In genomic region chrX:49202022-49202421, GRCh38 we compare ENCODE assay signal across 25 cellular contexts. TPM values are rescaled to one million over a fixed set of nuclear protein-coding genes. Genes with fewer than 3 reads are reported as not detected.
DNase-seq lines count a peak whose midpoint lies in the region; ATAC-seq, FAIRE-seq and TF ChIP-seq lines count a peak whose summit lies in the region.
"Had no signal": no experiment of that assay in that cellular context is flagged by ENCODE, and none has a peak within 500 bp of the region (broad histone marks: within the 10 kb centered on the region; RNA-seq: fewer than 3 reads in every experiment).

No MANE protein-coding gene starts in this region.

- H3K27me3 ChIP-seq in HepG2 (ENCODE audit: control insufficient read depth in 1 of 2, insufficient read depth in 2 of 2, low read length in 2 of 2) (no peaks in the 10 kb centered on the region), right lobe of liver (no peaks in the 10 kb centered on the region)

- no peak for TF ChIP-seq EP300 in HepG2 (IDR thresholded peaks at IDR 0.05; ENCODE audit: low read depth in 2 of 2, low read length in 2 of 2)
- no peak for TF ChIP-seq EP300 in HepG2 (CRISPR knock-in tag; IDR thresholded peaks at IDR 0.05; ENCODE audit: borderline replicate concordance)

- H3K4me3 ChIP-seq in HepG2 (replicated peaks in 1 of 3; ENCODE audit: insufficient read depth in 1 of 3, low read depth in 2 of 3, low read length in 3 of 3) = no peak overlapping the region
- H3K4me3 ChIP-seq in right lobe of liver = no peak overlapping the region

- H3K4me1 ChIP-seq in HepG2 (ENCODE audit: insufficient read depth, low read length) (peaks cover 33% of the 10 kb centered on the region), right lobe of liver (no peaks in the 10 kb centered on the region)

- H3K9ac ChIP-seq in HepG2 (ENCODE audit: insufficient read depth, low read depth, low read length) = no peak overlapping the region
- H3K9ac ChIP-seq: KMS-11 had no signal

- DNase-seq in HepG2 (ENCODE audit: low spot score) (no peak), right lobe of liver (no peak), NCI-H526 treated with DMSO at 0.1 percent for 48 hours (lab: John Stamatoyannopoulos, UW) (peak; percentile 74), left colon (no peak), HPDE6-E6E7 (ENCODE audit: extremely low spot score) (no peak)
- DNase-seq in activated CD8-positive, alpha-beta memory T cell treated with anti-CD3 and anti-CD28 coated beads, Interleukin-2, amount 50 U/mL, for 4 hours = no peak
- DNase-seq: CD8-positive, alpha-beta memory T cell; DMS79; H7; IMR-90; NCI-H1105 treated with DMSO at 0.1 percent for 48 hours; NCI-H1694 treated with DMSO at 0.1 percent for 48 hours; NCI-H2107; NCI-H82; OCI-M1 had no signal

- H3K27ac ChIP-seq in HepG2 (ENCODE audit: extremely low read length, insufficient read depth, low read length) (no peak overlapping the region), right lobe of liver (no peak overlapping the region)
- H3K27ac ChIP-seq: C4-2B, KMS-11 had no signal

- FAIRE-seq in HepG2 (lab: Jason Lieb, UNC) = no peak
- FAIRE-seq: D721Med, HTR-8/SVneo, RCC 7860 had no signal

- POLR2A ChIA-PET in HepG2 (lab: Yijun Ruan, JAX) = interaction anchor here (0.6 kb wide), 1 partner anchor 105 kb away, joined by 4 read pairs; no protein-coding TSS in a partner anchor

- WGBS in HepG2 (ENCODE audit: low lambda C conversion rate) = 0% methylated on average over 2 of the region's 2 CpGs
- 68% methylated on average over 2 of the region's 2 CpGs for WGBS in right lobe of liver (ENCODE audit: insufficient coverage, low coverage, low lambda C conversion rate, missing lambda C conversion rate)

- H3K9me3 ChIP-seq in HepG2 (ENCODE audit: low read length) (no peaks in the 10 kb centered on the region), right lobe of liver (no peaks in the 10 kb centered on the region)

- no peak for TF ChIP-seq POLR2A in HepG2 (IDR thresholded peaks at IDR 0.05; ENCODE audit: insufficient read depth in 1 of 2, low read depth in 2 of 2, low read length in 2 of 2)
- no peak for TF ChIP-seq POLR2A in right lobe of liver (IDR thresholded peaks at IDR 0.05)

- no TSS peak for BruUV-seq in HepG2 (replicated peaks; lab: Mats Ljungman, UMichigan)

- TF ChIP-seq RAD21 in HepG2 (CRISPR knock-in tag; IDR thresholded peaks at IDR 0.05) = no peak

- ATAC-seq in HepG2 = no peak
- ATAC-seq in right lobe of liver = no peak
- peak; percentile 39 for ATAC-seq in left colon
- no peak for ATAC-seq in HG03196 (IDR thresholded peaks at IDR 0.05; ENCODE audit: unreplicated experiment)
- ATAC-seq in GM18861 (IDR thresholded peaks at IDR 0.05; ENCODE audit: unreplicated experiment) = no peak

- no peaks in the 10 kb centered on the region for H3K36me3 ChIP-seq in HepG2 (replicated peaks in 1 of 2; ENCODE audit: control insufficient read depth in 1 of 2, insufficient read depth in 2 of 2, low read length in 2 of 2)
- no peaks in the 10 kb centered on the region for H3K36me3 ChIP-seq in right lobe of liver

- no peaks in the 10 kb centered on the region for H3K79me2 ChIP-seq in HepG2 (ENCODE audit: insufficient read depth, low read length)

- CTCF ChIA-PET in HepG2 (lab: Yijun Ruan, JAX; ENCODE audit: low intra/inter-chr PET ratio, low total read pairs) = no interaction called here

- TF ChIP-seq CTCF in HepG2 (CRISPR knock-in tag; IDR thresholded peaks at IDR 0.05) = no peak
- no peak for TF ChIP-seq CTCF in right lobe of liver (IDR thresholded peaks at IDR 0.05)

- H3K4me2 ChIP-seq in HepG2 (ENCODE audit: low read depth, low read length) = no peak overlapping the region
- H3K4me2 ChIP-seq: KMS-11 had no signal

- H2AFZ ChIP-seq in HepG2 (ENCODE audit: low read length) = no peak overlapping the region

- no peaks in the 10 kb centered on the region for H4K20me1 ChIP-seq in HepG2 (ENCODE audit: insufficient read depth, low read length)

- in situ Hi-C loops in HepG2 (cut with HindIII; ENCODE audit: extremely low pct_ligation_motif_present, low pct_unique_long_range_greater_than_20kb) = no loop called here

- intact Hi-C loops in HepG2 (cut with micrococcal nuclease; ENCODE audit: unreplicated experiment) = no loop called here
- intact Hi-C loops in right lobe of liver (cut with DNase I) = no loop called here
- intact Hi-C loops in left colon (cut with DNase I, micrococcal nuclease) = no loop called here

RNA-seq across cellular contexts. Expression of gene SYP, which starts 2.0 kb away (rescaled TPM):
- 1.7 and 2.5 TPM in 2 replicates for total RNA-seq in HepG2 (2016; rRNA removed; fragmentation: Illumina TruSeq; extraction: Trizol)
- 0.40 and 0.62 TPM in 2 replicates for total RNA-seq in HepG2 (2016; cell fraction: cytosol; rRNA removed; fragmentation: Illumina TruSeq; extraction: Trizol; ENCODE audit: low read depth)
- 0.62 and 2.3 TPM in 2 replicates for total RNA-seq in HepG2 (2016; cell fraction: insoluble cytoplasmic fraction; rRNA removed; fragmentation: Illumina TruSeq; extraction: Trizol)
- total RNA-seq in HepG2 (2016; cell fraction: membrane; rRNA removed; fragmentation: Illumina TruSeq; extraction: Trizol) = 0.55 and 0.93 TPM in 2 replicates
- total RNA-seq in HepG2 (2016; cell fraction: nucleus; rRNA removed; fragmentation: Illumina TruSeq; extraction: Trizol) = 1.4 and 2.4 TPM in 2 replicates
- 2.0 and 4.4 TPM in 2 replicates for polyA plus RNA-seq in HepG2 (2011; rRNA removed)
- polyA plus RNA-seq in HepG2 (2011; cell fraction: cytosol; rRNA removed) = 2.7 and 2.9 TPM in 2 replicates
- 3.0 and 5.4 TPM in 2 replicates for polyA plus RNA-seq in HepG2 (2011; cell fraction: nucleus; rRNA removed)
- polyA plus RNA-seq in HepG2 (2012) = 6.5 and 6.7 TPM in 2 replicates
- polyA plus RNA-seq in HepG2 (2016; cell fraction: cytosol; fragmentation: Illumina TruSeq; extraction: Trizol; ENCODE audit: low read depth) = 0.21 and 0.33 TPM in 2 replicates
- polyA plus RNA-seq in HepG2 (2016; cell fraction: insoluble cytoplasmic fraction; fragmentation: Illumina TruSeq; extraction: Trizol; ENCODE audit: low read depth) = 0.52 and 0.99 TPM in 2 replicates
- polyA plus RNA-seq in HepG2 (2016; cell fraction: membrane; fragmentation: Illumina TruSeq; extraction: Trizol; ENCODE audit: low read depth) = 0.50 and 0.73 TPM in 2 replicates
- polyA plus RNA-seq in HepG2 (2016; cell fraction: nucleus; fragmentation: Illumina TruSeq; extraction: Trizol; ENCODE audit: insufficient read depth, low read depth) = 3.2 and 4.6 TPM in 2 replicates
- polyA minus RNA-seq in HepG2 (2011; rRNA and poly(A)+ RNA removed; ENCODE audit: low replicate concordance) = 1.6 and 4.4 TPM in 2 replicates
- 2.1 and 3.0 TPM in 2 replicates for polyA minus RNA-seq in HepG2 (2011; cell fraction: cytosol; rRNA and poly(A)+ RNA removed)
- polyA minus RNA-seq in HepG2 (2011; cell fraction: nucleus; rRNA and poly(A)+ RNA removed) = 1.7 and 2.2 TPM in 2 replicates
- total RNA-seq in right lobe of liver = under 1 TPM in 5 of 6 experiments, not detected in 1; 0.12 to 0.39 (median 0.27) TPM
- 1 to 10 TPM; 4.6 to 6.9 TPM for total RNA-seq in left colon

RNA-seq across cellular contexts. Expression of gene PRICKLE3, which starts 15.8 kb away (rescaled TPM):
- total RNA-seq in HepG2 (2016; rRNA removed; fragmentation: Illumina TruSeq; extraction: Trizol) (2.5 and 2.6 TPM in 2 replicates), right lobe of liver (1 to 10 TPM; 3.8 to 6.4 (median 5.0) TPM), left colon (10 to 100 TPM; 11.5 to 15.1 TPM)
- 1.5 and 2.5 TPM in 2 replicates for total RNA-seq in HepG2 (2016; cell fraction: cytosol; rRNA removed; fragmentation: Illumina TruSeq; extraction: Trizol; ENCODE audit: low read depth)
- total RNA-seq in HepG2 (2016; cell fraction: insoluble cytoplasmic fraction; rRNA removed; fragmentation: Illumina TruSeq; extraction: Trizol) = 2.2 and 2.6 TPM in 2 replicates
- total RNA-seq in HepG2 (2016; cell fraction: membrane; rRNA removed; fragmentation: Illumina TruSeq; extraction: Trizol) = 2.7 and 4.0 TPM in 2 replicates
- total RNA-seq in HepG2 (2016; cell fraction: nucleus; rRNA removed; fragmentation: Illumina TruSeq; extraction: Trizol) = 4.3 and 4.4 TPM in 2 replicates
- 2.6 and 2.9 TPM in 2 replicates for polyA plus RNA-seq in HepG2 (2011; rRNA removed)
- polyA plus RNA-seq in HepG2 (2011; cell fraction: cytosol; rRNA removed) = 1.6 and 1.7 TPM in 2 replicates
- 17.3 and 17.7 TPM in 2 replicates for polyA plus RNA-seq in HepG2 (2011; cell fraction: nucleus; rRNA removed)
- 3.2 and 4.9 TPM in 2 replicates for polyA plus RNA-seq in HepG2 (2012)
- 1.0 and 1.1 TPM in 2 replicates for polyA plus RNA-seq in HepG2 (2016; cell fraction: cytosol; fragmentation: Illumina TruSeq; extraction: Trizol; ENCODE audit: low read depth)
- polyA plus RNA-seq in HepG2 (2016; cell fraction: insoluble cytoplasmic fraction; fragmentation: Illumina TruSeq; extraction: Trizol; ENCODE audit: low read depth) = 2.2 and 2.8 TPM in 2 replicates
- 1.9 and 2.3 TPM in 2 replicates for polyA plus RNA-seq in HepG2 (2016; cell fraction: membrane; fragmentation: Illumina TruSeq; extraction: Trizol; ENCODE audit: low read depth)
- 8.7 and 12.2 TPM in 2 replicates for polyA plus RNA-seq in HepG2 (2016; cell fraction: nucleus; fragmentation: Illumina TruSeq; extraction: Trizol; ENCODE audit: insufficient read depth, low read depth)
- 4.0 and 25.7 TPM in 2 replicates for polyA minus RNA-seq in HepG2 (2011; rRNA and poly(A)+ RNA removed; ENCODE audit: low replicate concordance)
- 2.5 and 2.6 TPM in 2 replicates for polyA minus RNA-seq in HepG2 (2011; cell fraction: cytosol; rRNA and poly(A)+ RNA removed)
- 5.2 and 5.6 TPM in 2 replicates for polyA minus RNA-seq in HepG2 (2011; cell fraction: nucleus; rRNA and poly(A)+ RNA removed)

RNA-seq across cellular contexts. Expression of gene PLP2, which starts 30.3 kb away (rescaled TPM):
- 0.18 and 0.40 TPM in 2 replicates for total RNA-seq in HepG2 (2016; rRNA removed; fragmentation: Illumina TruSeq; extraction: Trizol)
- total RNA-seq in HepG2 (2016; cell fraction: cytosol; rRNA removed; fragmentation: Illumina TruSeq; extraction: Trizol; ENCODE audit: low read depth) = not detected in 2 replicates
- total RNA-seq in HepG2 (2016; cell fraction: insoluble cytoplasmic fraction; rRNA removed; fragmentation: Illumina TruSeq; extraction: Trizol) = 0.19 and 0.24 TPM in 2 replicates
- total RNA-seq in HepG2 (2016; cell fraction: membrane; rRNA removed; fragmentation: Illumina TruSeq; extraction: Trizol) = 0.45 TPM in 1 of 2 replicates, not detected in the other
- total RNA-seq in HepG2 (2016; cell fraction: nucleus; rRNA removed; fragmentation: Illumina TruSeq; extraction: Trizol) = 0.50 TPM in 1 of 2 replicates, not detected in the other
- 3.6 and 5.1 TPM in 2 replicates for polyA plus RNA-seq in HepG2 (2011; rRNA removed)
- polyA plus RNA-seq in HepG2 (2011; cell fraction: cytosol; rRNA removed) = 4.2 and 6.6 TPM in 2 replicates
- 1.5 and 1.9 TPM in 2 replicates for polyA plus RNA-seq in HepG2 (2011; cell fraction: nucleus; rRNA removed)
- 2.8 and 4.2 TPM in 2 replicates for polyA plus RNA-seq in HepG2 (2012)
- polyA plus RNA-seq in HepG2 (2016; cell fraction: cytosol; fragmentation: Illumina TruSeq; extraction: Trizol; ENCODE audit: low read depth) = 0.70 and 0.82 TPM in 2 replicates
- 0.23 and 0.32 TPM in 2 replicates for polyA plus RNA-seq in HepG2 (2016; cell fraction: insoluble cytoplasmic fraction; fragmentation: Illumina TruSeq; extraction: Trizol; ENCODE audit: low read depth)
- polyA plus RNA-seq in HepG2 (2016; cell fraction: membrane; fragmentation: Illumina TruSeq; extraction: Trizol; ENCODE audit: low read depth) = 0.83 and 0.88 TPM in 2 replicates
- polyA plus RNA-seq in HepG2 (2016; cell fraction: nucleus; fragmentation: Illumina TruSeq; extraction: Trizol; ENCODE audit: insufficient read depth, low read depth) = 0.70 and 0.76 TPM in 2 replicates
- 4.8 and 952 TPM in 2 replicates for polyA minus RNA-seq in HepG2 (2011; rRNA and poly(A)+ RNA removed; ENCODE audit: low replicate concordance)
- 1.8 and 2.3 TPM in 2 replicates for polyA minus RNA-seq in HepG2 (2011; cell fraction: cytosol; rRNA and poly(A)+ RNA removed)
- polyA minus RNA-seq in HepG2 (2011; cell fraction: nucleus; rRNA and poly(A)+ RNA removed) = 1.3 and 1.9 TPM in 2 replicates
- total RNA-seq in right lobe of liver = 10 to 100 TPM in 4 of 6 experiments, 1 to 10 TPM in 2; 7.4 to 24.4 (median 14.5) TPM
- total RNA-seq in left colon = 100 to 1,000 TPM; 140 to 142 TPM

RNA-seq across cellular contexts. Expression of gene CACNA1F, which starts 31.1 kb away (rescaled TPM):
- total RNA-seq in HepG2 (2016; rRNA removed; fragmentation: Illumina TruSeq; extraction: Trizol) = not detected in 2 replicates
- total RNA-seq in HepG2 (2016; cell fraction: cytosol; rRNA removed; fragmentation: Illumina TruSeq; extraction: Trizol; ENCODE audit: low read depth) = not detected in 2 replicates
- total RNA-seq in HepG2 (2016; cell fraction: insoluble cytoplasmic fraction; rRNA removed; fragmentation: Illumina TruSeq; extraction: Trizol) = not detected in 2 replicates
- not detected in 2 replicates for total RNA-seq in HepG2 (2016; cell fraction: membrane; rRNA removed; fragmentation: Illumina TruSeq; extraction: Trizol)
- not detected in 2 replicates for total RNA-seq in HepG2 (2016; cell fraction: nucleus; rRNA removed; fragmentation: Illumina TruSeq; extraction: Trizol)
- 0.03 and 0.09 TPM in 2 replicates for polyA plus RNA-seq in HepG2 (2011; rRNA removed)
- polyA plus RNA-seq in HepG2 (2011; cell fraction: cytosol; rRNA removed) = 0.01 TPM in 1 of 2 replicates, not detected in the other
- 0.80 and 0.90 TPM in 2 replicates for polyA plus RNA-seq in HepG2 (2011; cell fraction: nucleus; rRNA removed)
- polyA plus RNA-seq in HepG2 (2012) = 0.11 and 0.12 TPM in 2 replicates
- polyA plus RNA-seq in HepG2 (2016; cell fraction: cytosol; fragmentation: Illumina TruSeq; extraction: Trizol; ENCODE audit: low read depth) = not detected in 2 replicates
- polyA plus RNA-seq in HepG2 (2016; cell fraction: insoluble cytoplasmic fraction; fragmentation: Illumina TruSeq; extraction: Trizol; ENCODE audit: low read depth) = not detected in 2 replicates
- not detected in 2 replicates for polyA plus RNA-seq in HepG2 (2016; cell fraction: membrane; fragmentation: Illumina TruSeq; extraction: Trizol; ENCODE audit: low read depth)
- not detected in 2 replicates for polyA plus RNA-seq in HepG2 (2016; cell fraction: nucleus; fragmentation: Illumina TruSeq; extraction: Trizol; ENCODE audit: insufficient read depth, low read depth)
- polyA minus RNA-seq in HepG2 (2011; rRNA and poly(A)+ RNA removed; ENCODE audit: low replicate concordance) = 2.9 TPM in 1 of 2 replicates, not detected in the other
- polyA minus RNA-seq in HepG2 (2011; cell fraction: cytosol; rRNA and poly(A)+ RNA removed) = not detected in 2 replicates
- 0.26 TPM in 1 of 2 replicates, not detected in the other for polyA minus RNA-seq in HepG2 (2011; cell fraction: nucleus; rRNA and poly(A)+ RNA removed)
- under 1 TPM in 1 of 6 experiments, not detected in 5; 0.06 TPM for total RNA-seq in right lobe of liver
- total RNA-seq in left colon = 1 to 10 TPM in 1 of 2 donors, under 1 TPM in 1; 0.70 to 2.0 TPM
- total RNA-seq: A172, IMR-90, SK-MEL-5 had no signal
- polyA plus RNA-seq: AG04450; CD8-positive, alpha-beta memory T cell; IMR-90 had no signal

RNA-seq across cellular contexts. Expression of gene CCDC22, which starts 33.2 kb away (rescaled TPM):
- total RNA-seq in HepG2 (2016; rRNA removed; fragmentation: Illumina TruSeq; extraction: Trizol) (11.2 and 13.1 TPM in 2 replicates), right lobe of liver (10 to 100 TPM in 1 of 6 experiments, 1 to 10 TPM in 5; 7.7 to 10.9 (median 8.7) TPM), left colon (10 to 100 TPM; 14.3 to 16.9 TPM)
- total RNA-seq in HepG2 (2016; cell fraction: cytosol; rRNA removed; fragmentation: Illumina TruSeq; extraction: Trizol; ENCODE audit: low read depth) = 1.7 and 2.1 TPM in 2 replicates
- total RNA-seq in HepG2 (2016; cell fraction: insoluble cytoplasmic fraction; rRNA removed; fragmentation: Illumina TruSeq; extraction: Trizol) = 9.8 and 13.0 TPM in 2 replicates
- total RNA-seq in HepG2 (2016; cell fraction: membrane; rRNA removed; fragmentation: Illumina TruSeq; extraction: Trizol) = 3.7 and 3.8 TPM in 2 replicates
- 7.1 and 8.3 TPM in 2 replicates for total RNA-seq in HepG2 (2016; cell fraction: nucleus; rRNA removed; fragmentation: Illumina TruSeq; extraction: Trizol)
- polyA plus RNA-seq in HepG2 (2011; rRNA removed) = 11.0 and 17.1 TPM in 2 replicates
- polyA plus RNA-seq in HepG2 (2011; cell fraction: cytosol; rRNA removed) = 6.7 and 9.0 TPM in 2 replicates
- 26.0 and 29.3 TPM in 2 replicates for polyA plus RNA-seq in HepG2 (2011; cell fraction: nucleus; rRNA removed)
- polyA plus RNA-seq in HepG2 (2012) = 7.9 and 9.9 TPM in 2 replicates
- 1.9 and 2.0 TPM in 2 replicates for polyA plus RNA-seq in HepG2 (2016; cell fraction: cytosol; fragmentation: Illumina TruSeq; extraction: Trizol; ENCODE audit: low read depth)
- polyA plus RNA-seq in HepG2 (2016; cell fraction: insoluble cytoplasmic fraction; fragmentation: Illumina TruSeq; extraction: Trizol; ENCODE audit: low read depth) = 10.4 and 11.7 TPM in 2 replicates
- polyA plus RNA-seq in HepG2 (2016; cell fraction: membrane; fragmentation: Illumina TruSeq; extraction: Trizol; ENCODE audit: low read depth) = 2.4 and 2.8 TPM in 2 replicates
- polyA plus RNA-seq in HepG2 (2016; cell fraction: nucleus; fragmentation: Illumina TruSeq; extraction: Trizol; ENCODE audit: insufficient read depth, low read depth) = 13.0 TPM in 2 replicates
- polyA minus RNA-seq in HepG2 (2011; rRNA and poly(A)+ RNA removed; ENCODE audit: low replicate concordance) = 33.7 and 48.1 TPM in 2 replicates
- 8.3 and 11.9 TPM in 2 replicates for polyA minus RNA-seq in HepG2 (2011; cell fraction: cytosol; rRNA and poly(A)+ RNA removed)
- polyA minus RNA-seq in HepG2 (2011; cell fraction: nucleus; rRNA and poly(A)+ RNA removed) = 4.1 and 7.2 TPM in 2 replicates

Comparison
In these comparisons a context has a peak if more than half of its experiments do, and no peak if none do; other contexts are left out.
1. RNA of gene PLP2, which starts 30.3 kb away (total RNA-seq): 140 to 142 TPM in left colon and 7.4 to 24.4 TPM in right lobe of liver; 0.18 to 0.50 TPM in HepG2; every median in the first group is over 4 times any median in the second.